Comparison of ENCODE assay signal across 9 cellular contexts in genomic region chr7:24504040-24504439, GRCh38.
"Had no signal": no experiment of that assay in that cellular context is flagged by ENCODE, and none has a peak within 500 bp of the region (broad histone marks: within the 10 kb centered on the region; RNA-seq: fewer than 3 reads in every experiment).

No MANE protein-coding gene starts in this region.

- DNase-seq: activated CD4-positive, alpha-beta T cell treated with anti-CD3 and anti-CD28 coated beads for 48 hours; activated CD8-positive, alpha-beta memory T cell treated with anti-CD3 and anti-CD28 coated beads, Interleukin-2, amount 50 U/mL, for 48 hours; activated CD8-positive, alpha-beta T cell treated with anti-CD3 and anti-CD28 coated beads, Interleukin-2, amount 10 ng/mL, durations not matched to agents 7 days and 5 days; activated naive CD4-positive, alpha-beta T cell; aorta; heart left ventricle; ovary; stimulated activated CD4-positive, alpha-beta T cell treated with anti-CD3 and anti-CD28 coated beads, Interleukin-4, amount 100 ng/mL, for 24 hours; testis had no signal

- ATAC-seq: activated CD8-positive, alpha-beta T cell treated with anti-CD3 and anti-CD28 coated beads, Interleukin-2, amount 10 ng/mL, durations not matched to agents 7 days and 5 days; heart left ventricle had no signal
